15 cellular contexts compared by ENCODE assay signal in the genomic region with DNA sequence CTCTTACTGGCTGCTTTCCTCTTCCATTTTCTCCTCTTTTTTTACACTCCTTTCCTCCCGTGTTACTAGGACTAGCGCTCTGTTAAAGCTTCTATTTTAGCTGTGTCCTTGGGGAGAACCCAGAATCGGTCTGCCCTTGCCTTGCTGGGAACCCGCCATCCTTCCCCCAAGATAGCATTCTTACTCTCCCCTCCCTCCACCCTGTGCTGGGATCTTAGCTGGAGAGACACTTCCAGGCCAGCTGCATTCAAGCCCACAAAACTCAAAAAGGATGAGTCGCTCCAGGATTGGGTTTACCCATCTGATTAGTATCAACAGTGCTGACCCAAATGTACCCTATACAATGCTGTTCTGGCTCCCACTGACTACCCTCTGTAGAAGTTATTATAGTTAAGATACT.
A peak's percentile ranks its signal among the peaks of the same experiment; 100 is the strongest.
DNase-seq lines count a peak whose midpoint lies in the region; ATAC-seq, FAIRE-seq and TF ChIP-seq lines count a peak whose summit lies in the region.
"Had no signal": no experiment of that assay in that cellular context is flagged by ENCODE, and none has a peak within 500 bp of the region (broad histone marks: within the 10 kb centered on the region; RNA-seq: fewer than 3 reads in every experiment).

No MANE protein-coding gene starts in this region.

- H3K9me3 ChIP-seq in astrocyte (ENCODE audit: insufficient read depth, low read depth, low read length): peaks cover 3% of the 10 kb centered on the region
- H3K9me3 ChIP-seq: Caco-2 had no signal

- no peak overlapping the region for H3K27ac ChIP-seq in astrocyte (ENCODE audit: low read depth, low read length)
- H3K27ac ChIP-seq: GM23248 had no signal

- no peak overlapping the region for H3K4me3 ChIP-seq in astrocyte (ENCODE audit: insufficient read depth, low read depth, low read length)
- H3K4me3 ChIP-seq: GM23248 had no signal

- no peaks in the 10 kb centered on the region for H4K20me1 ChIP-seq in astrocyte (ENCODE audit: insufficient read depth, low read length)

- H3K36me3 Mint-ChIP-seq in astrocyte (ENCODE audit: low read depth, unreplicated experiment) (no peaks in the 10 kb centered on the region), nephron (ENCODE audit: low read depth) (no peaks in the 10 kb centered on the region)
- H3K36me3 Mint-ChIP-seq: CD8-positive, alpha-beta memory T cell; IgD-negative memory B cell had no signal

- H2AFZ ChIP-seq in astrocyte (ENCODE audit: low read depth, low read length): no peak overlapping the region
- H2AFZ ChIP-seq: GM23248 had no signal

- no peaks in the 10 kb centered on the region for H3K4me1 ChIP-seq in astrocyte (ENCODE audit: insufficient read depth, low read length)
- H3K4me1 ChIP-seq: Caco-2 had no signal

- peaks cover 12% of the 10 kb centered on the region for H3K4me1 Mint-ChIP-seq in astrocyte (ENCODE audit: low read depth, unreplicated experiment)
- peaks cover 25% of the 10 kb centered on the region for H3K4me1 Mint-ChIP-seq in nephron
- H3K4me1 Mint-ChIP-seq: CD8-positive, alpha-beta memory T cell; IgD-negative memory B cell had no signal

- H3K9ac ChIP-seq in astrocyte (ENCODE audit: low read length): no peak overlapping the region
- H3K9ac ChIP-seq: GM23248 had no signal

- H3K27ac Mint-ChIP-seq in astrocyte (ENCODE audit: unreplicated experiment) (peak overlapping the region; percentile 81), nephron (peak overlapping the region; percentile 3 to 89 (median 62))
- H3K27ac Mint-ChIP-seq: CD8-positive, alpha-beta memory T cell; IgD-negative memory B cell had no signal

- FAIRE-seq in astrocyte (lab: Jason Lieb, UNC): no peak
- FAIRE-seq: H54 had no signal

- H3K9me3 Mint-ChIP-seq in astrocyte (ENCODE audit: unreplicated experiment) (no peaks in the 10 kb centered on the region), nephron (no peaks in the 10 kb centered on the region)
- H3K9me3 Mint-ChIP-seq: CD8-positive, alpha-beta memory T cell had no signal

- ATAC-seq in sciatic nerve (no peak), GM21390 (IDR thresholded peaks at IDR 0.05; ENCODE audit: unreplicated experiment) (no peak)
- ATAC-seq: HCT116 had no signal

- H3K27me3 Mint-ChIP-seq in astrocyte (ENCODE audit: low read depth, unreplicated experiment): peaks cover 41% of the 10 kb centered on the region
- peaks cover 6% of the 10 kb centered on the region for H3K27me3 Mint-ChIP-seq in nephron (ENCODE audit: low read depth)

- peaks cover 2% of the 10 kb centered on the region for H3K27me3 ChIP-seq in astrocyte (ENCODE audit: insufficient read depth, low read length)

- intact Hi-C loops in sciatic nerve (cut with DNase I): no loop called here

- H3K79me2 ChIP-seq in astrocyte (ENCODE audit: insufficient read depth, low read length): no peaks in the 10 kb centered on the region

- H3K4me3 Mint-ChIP-seq in astrocyte (ENCODE audit: unreplicated experiment): peak overlapping the region; percentile 6
- no peak overlapping the region for H3K4me3 Mint-ChIP-seq in nephron
- H3K4me3 Mint-ChIP-seq: CD8-positive, alpha-beta memory T cell; IgD-negative memory B cell had no signal

- DNase-seq in astrocyte (ENCODE audit: low read depth): no peak
- DNase-seq in glomerular visceral epithelial cell (ENCODE audit: extremely low spot score): peak; percentile 36
- DNase-seq in sciatic nerve (ENCODE audit: low spot score): no peak
- no peak for DNase-seq in NCI-H446 treated with DMSO at 0.1 percent for 48 hours (lab: John Stamatoyannopoulos, UW)
- DNase-seq in NCI-H2107 (lab: John Stamatoyannopoulos, UW): no peak
- DNase-seq: Caco-2; CD8-positive, alpha-beta memory T cell; DND-41; GF-D8 had no signal

- TF ChIP-seq CTCF in astrocyte (IDR thresholded peaks at IDR 0.05; ENCODE audit: insufficient read depth, low read depth, low read length) (no peak), nephron (IDR thresholded peaks at IDR 0.05; ENCODE audit: unreplicated experiment in 3 of 3) (no peak)

- no peak overlapping the region for H3K4me2 ChIP-seq in astrocyte (ENCODE audit: low read length)

- H3K36me3 ChIP-seq in astrocyte (ENCODE audit: insufficient read depth, low read length): no peaks in the 10 kb centered on the region
